Comparison of ENCODE assay signal across 27 cellular contexts in the genomic region with DNA sequence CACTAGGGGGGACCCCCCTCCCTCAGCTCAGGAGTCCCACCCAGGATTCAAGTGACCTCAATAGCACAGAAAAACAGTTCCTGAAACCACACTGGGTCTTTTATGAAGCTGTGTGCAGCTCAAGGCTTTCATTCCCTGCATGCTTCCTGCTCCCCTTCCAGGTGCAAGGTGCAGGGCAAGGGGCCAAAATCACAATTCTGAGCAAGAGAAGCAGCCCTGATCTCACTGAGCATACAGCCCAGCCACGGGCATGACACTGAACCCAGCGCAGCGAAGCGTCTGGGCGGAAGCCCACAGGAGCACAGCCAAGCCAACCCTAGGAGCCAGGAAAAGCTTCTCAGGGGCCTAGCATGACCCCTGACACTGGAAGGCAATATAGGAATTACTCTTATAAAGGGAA.
"Had no signal": no experiment of that assay in that cellular context is flagged by ENCODE, and none has a peak within 500 bp of the region (broad histone marks: within the 10 kb centered on the region; RNA-seq: fewer than 3 reads in every experiment).

No MANE protein-coding gene starts in this region.

- H3K27me3 ChIP-seq: ascending aorta, body of pancreas had no signal

- DNase-seq: activated CD4-positive, alpha-beta T cell treated with anti-CD3 and anti-CD28 coated beads for 48 hours; activated CD4-positive, alpha-beta T cell treated with anti-CD3 and anti-CD28 coated beads, Interleukin-2, amount 50 U/mL, for 4 hours; activated CD4-positive, CD25-positive, alpha-beta regulatory T cell treated with anti-CD3 and anti-CD28 coated beads, Interleukin-2, amount 50 U/mL, for 72 hours; activated CD8-positive, alpha-beta T cell treated with anti-CD3 and anti-CD28 coated beads, Interleukin-2, amount 10 ng/mL, durations not matched to agents 7 days and 5 days; activated effector memory CD4-positive, alpha-beta T cell treated with Interleukin-2 at 50 U/mL for 16 hours; activated naive CD4-positive, alpha-beta T cell; activated naive CD8-positive, alpha-beta T cell treated with anti-CD3 and anti-CD28 coated beads, Interleukin-2, amount 50 U/mL, for 24 hours; activated T-cell treated with anti-CD3 and anti-CD28 coated beads, Interleukin-2, amount 50 U/mL, for 24 hours; amniotic stem cell; body of pancreas; central memory CD4-positive, alpha-beta T cell; Kasumi-1; KBM-7; NCI-H1105; NCI-H1436; NCI-H1694 treated with DMSO at 0.1 percent for 48 hours; NCI-H2081 treated with DMSO at 0.1 percent for 48 hours; NCI-H2171; NCI-H345; NCI-H510A; NCI-H69; PC-3; SHP77 treated with DMSO at 0.1 percent for 48 hours had no signal

- H3K4me3 Mint-ChIP-seq: activated CD8-positive, alpha-beta T cell treated with anti-CD3 and anti-CD28 coated beads, Interleukin-2, amount 10 ng/mL, durations not matched to agents 7 days and 5 days; activated naive CD8-positive, alpha-beta T cell treated with anti-CD3 and anti-CD28 coated beads, Interleukin-2, amount 50 U/mL, for 24 hours; activated T-cell treated with anti-CD3 and anti-CD28 coated beads, Interleukin-2, amount 50 U/mL, for 24 hours; activated T-helper 1 cell treated with anti-CD3 and anti-CD28 coated beads, Interleukin-12 subunit alpha, Interleukin-12 subunit beta, Interleukin-2, Interleukin-4 antibody, amounts not matched to agents 30 ng/mL and 10 ng/mL and 1 ng/mL, durations not matched to agents 14 hours and 24 hours and 36 hours; T-helper 1 cell treated with Interleukin-12 subunit alpha and Interleukin-12 subunit beta and Interleukin-4 antibody, amounts not matched to agents 30 μg/mL and 1 μg/mL, for 36 hours had no signal

- H3K36me3 ChIP-seq: ascending aorta had no signal

- H3K4me3 ChIP-seq: ascending aorta, body of pancreas had no signal

- H3K4me1 Mint-ChIP-seq: activated naive CD8-positive, alpha-beta T cell treated with anti-CD3 and anti-CD28 coated beads, Interleukin-2, amount 50 U/mL, for 24 hours had no signal

- H3K27me3 Mint-ChIP-seq: activated naive CD8-positive, alpha-beta T cell treated with anti-CD3 and anti-CD28 coated beads, Interleukin-2, amount 50 U/mL, for 24 hours; activated T-cell treated with anti-CD3 and anti-CD28 coated beads, Interleukin-2, amount 50 U/mL, for 24 hours had no signal

- H3K9me3 Mint-ChIP-seq: activated T-cell treated with anti-CD3 and anti-CD28 coated beads, Interleukin-2, amount 50 U/mL, for 24 hours; activated T-helper 1 cell treated with anti-CD3 and anti-CD28 coated beads, Interleukin-12 subunit alpha, Interleukin-12 subunit beta, Interleukin-2, Interleukin-4 antibody, amounts not matched to agents 30 ng/mL and 10 ng/mL and 1 ng/mL, durations not matched to agents 14 hours and 24 hours and 36 hours; T-helper 1 cell treated with Interleukin-12 subunit alpha and Interleukin-12 subunit beta and Interleukin-4 antibody, amounts not matched to agents 30 μg/mL and 1 μg/mL, for 36 hours had no signal

- H3K27ac ChIP-seq: ascending aorta, body of pancreas had no signal

- H3K9me3 ChIP-seq: ascending aorta, body of pancreas had no signal

- H3K27ac Mint-ChIP-seq: activated CD8-positive, alpha-beta T cell treated with anti-CD3 and anti-CD28 coated beads, Interleukin-2, amount 10 ng/mL, durations not matched to agents 7 days and 5 days; activated naive CD4-positive, alpha-beta T cell treated with anti-CD3 and anti-CD28 coated beads, Interleukin-2, amount 50 U/mL, for 72 hours; activated naive CD8-positive, alpha-beta T cell treated with anti-CD3 and anti-CD28 coated beads, Interleukin-2, amount 50 U/mL, for 24 hours; activated T-cell treated with anti-CD3 and anti-CD28 coated beads, Interleukin-2, amount 50 U/mL, for 24 hours; activated T-helper 1 cell treated with anti-CD3 and anti-CD28 coated beads, Interleukin-12 subunit alpha, Interleukin-12 subunit beta, Interleukin-2, Interleukin-4 antibody, amounts not matched to agents 30 ng/mL and 10 ng/mL and 1 ng/mL, durations not matched to agents 14 hours and 24 hours and 36 hours; T-helper 1 cell treated with Interleukin-12 subunit alpha and Interleukin-12 subunit beta and Interleukin-4 antibody, amounts not matched to agents 30 μg/mL and 1 μg/mL, for 36 hours had no signal

- H3K4me1 ChIP-seq: ascending aorta, body of pancreas had no signal

- ATAC-seq: activated CD8-positive, alpha-beta T cell treated with anti-CD3 and anti-CD28 coated beads, Interleukin-2, amount 10 ng/mL, durations not matched to agents 7 days and 5 days; activated naive CD4-positive, alpha-beta T cell treated with anti-CD3 and anti-CD28 coated beads, Interleukin-2, amount 50 U/mL, for 72 hours; activated naive CD8-positive, alpha-beta T cell treated with anti-CD3 and anti-CD28 coated beads, Interleukin-2, amount 50 U/mL, for 24 hours; body of pancreas; PC-3 had no signal
